ENCODE assay signal across 8 cellular contexts in genomic region chr10:5666324-5667220, GRCh38. TPM values are rescaled to one million over a fixed set of nuclear protein-coding genes. Genes with fewer than 3 reads are reported as not detected.
DNase-seq lines count a peak whose midpoint lies in the region; ATAC-seq and TF ChIP-seq lines count a peak whose summit lies in the region.

Gene ASB13 (minus strand): TSS chr10:5666595. CDS start chr10:5666551, 44 bp downstream.

- peaks cover 30% of the 10 kb centered on the region for H3K79me2 ChIP-seq in smooth muscle cell (ENCODE audit: low read depth)

- H3K27ac ChIP-seq in BLaER1 treated with 17β-estradiol and CSF1 and Interleukin-3, amounts not matched to agents 10 nM and 100 nM = peak within 1 kb of the TSS; percentile 50 to 80 (median 70); a peak in 21 of 22 replicates
- H3K27ac ChIP-seq in smooth muscle cell (ENCODE audit: low read depth) = no peak within 1 kb of the TSS

- peaks cover 2% of the 10 kb centered on the region for H3K36me3 Mint-ChIP-seq in T-helper 2 cell treated with Interferon-gamma antibody and Interleukin-4, amounts not matched to agents 5 μg/mL and 100 μg/mL, for 36 hours (ENCODE audit: low read depth)
- H3K36me3 Mint-ChIP-seq in chondrocyte (ENCODE audit: low read depth) = no peaks in the 10 kb centered on the region

- no peaks in the 10 kb centered on the region for H3K36me3 ChIP-seq in BLaER1 treated with 17β-estradiol and CSF1 and Interleukin-3, amounts not matched to agents 10 nM and 100 nM
- H3K36me3 ChIP-seq in kidney epithelial cell (ENCODE audit: control insufficient read depth, insufficient read depth, low read length) (no peaks in the 10 kb centered on the region), smooth muscle cell (ENCODE audit: low read depth) (no peaks in the 10 kb centered on the region)

- peaks cover 0 to 5% (median 0%) of the 10 kb centered on the region in 11 experiments; a peak in 4 of 22 replicates for H4K20me1 ChIP-seq in BLaER1 treated with 17β-estradiol and CSF1 and Interleukin-3, amounts not matched to agents 10 nM and 100 nM
- H4K20me1 ChIP-seq in smooth muscle cell (ENCODE audit: low read depth) = peaks cover 4% of the 10 kb centered on the region

- peak within 1 kb of the TSS; percentile 91 for H3K4me3 Mint-ChIP-seq in T-helper 2 cell treated with Interferon-gamma antibody and Interleukin-4, amounts not matched to agents 5 μg/mL and 100 μg/mL, for 36 hours
- peak within 1 kb of the TSS; percentile 85 for H3K4me3 Mint-ChIP-seq in chondrocyte (ENCODE audit: unreplicated experiment)

- TF ChIP-seq CTCF in chondrocyte (IDR thresholded peaks at IDR 0.05) (peak; percentile 33), kidney epithelial cell (IDR thresholded peaks at IDR 0.05; ENCODE audit: insufficient read depth, low read length, poor library complexity, severe bottlenecking) (no peak), smooth muscle cell (IDR thresholded peaks at IDR 0.05; ENCODE audit: borderline replicate concordance, insufficient read depth, poor library complexity, severe bottlenecking) (no peak)

- H3F3A ChIP-seq in smooth muscle cell (ENCODE audit: low read depth) = no peaks in the 10 kb centered on the region

- H2AFZ ChIP-seq in smooth muscle cell (ENCODE audit: low read depth) = peak within 1 kb of the TSS; percentile 61

- TF ChIP-seq EP300 in Ishikawa (IDR thresholded peaks at IDR 0.05; ENCODE audit: borderline replicate concordance) = no peak

- H3K27me3 Mint-ChIP-seq in T-helper 2 cell treated with Interferon-gamma antibody and Interleukin-4, amounts not matched to agents 5 μg/mL and 100 μg/mL, for 36 hours (ENCODE audit: low read depth) = peaks cover 11% of the 10 kb centered on the region
- no peaks in the 10 kb centered on the region for H3K27me3 Mint-ChIP-seq in chondrocyte (ENCODE audit: low read depth)

- H3K9me3 ChIP-seq in BLaER1 treated with 17β-estradiol and CSF1 and Interleukin-3, amounts not matched to agents 10 nM and 100 nM (replicated peaks in 1 of 11) = no peaks in the 10 kb centered on the region
- H3K9me3 ChIP-seq in smooth muscle cell (replicated peaks; ENCODE audit: low read depth) = no peaks in the 10 kb centered on the region

- H3K4me3 ChIP-seq in BLaER1 treated with 17β-estradiol and CSF1 and Interleukin-3, amounts not matched to agents 10 nM and 100 nM = peak within 1 kb of the TSS; percentile 68 to 95 (median 78)
- peak within 1 kb of the TSS; percentile 87 for H3K4me3 ChIP-seq in kidney epithelial cell (ENCODE audit: low read depth, low read length)
- H3K4me3 ChIP-seq in smooth muscle cell = peak within 1 kb of the TSS; percentile 78

- H3K4me1 Mint-ChIP-seq in T-helper 2 cell treated with Interferon-gamma antibody and Interleukin-4, amounts not matched to agents 5 μg/mL and 100 μg/mL, for 36 hours (ENCODE audit: low read depth) = peaks cover 10% of the 10 kb centered on the region
- peaks cover 10% of the 10 kb centered on the region for H3K4me1 Mint-ChIP-seq in chondrocyte (ENCODE audit: low read depth)

- peak; percentile 53 for DNase-seq in T-helper 2 cell treated with Interferon-gamma antibody and Interleukin-4, amounts not matched to agents 5 μg/mL and 100 μg/mL, for 36 hours (ENCODE audit: low spot score)
- no peak for DNase-seq in chondrocyte (ENCODE audit: low spot score)
- DNase-seq in kidney epithelial cell (ENCODE audit: low read depth) = no peak
- no peak for DNase-seq in smooth muscle cell (lab: John Stamatoyannopoulos, UW; ENCODE audit: unreplicated experiment)
- DNase-seq in cerebellar nuclear complex (lab: John Stamatoyannopoulos, UW) = no peak

- peaks cover 10 to 33% (median 25%) of the 10 kb centered on the region in 10 experiments; a peak in 19 of 20 replicates for H3K4me1 ChIP-seq in BLaER1 treated with 17β-estradiol and CSF1 and Interleukin-3, amounts not matched to agents 10 nM and 100 nM
- H3K4me1 ChIP-seq in smooth muscle cell (ENCODE audit: low read depth) = peaks cover 16% of the 10 kb centered on the region

- H3K9ac ChIP-seq in BLaER1 treated with 17β-estradiol and CSF1 and Interleukin-3, amounts not matched to agents 10 nM and 100 nM = peak within 1 kb of the TSS; percentile 65 to 86 (median 82)
- H3K9ac ChIP-seq in smooth muscle cell (ENCODE audit: low read depth) = peak within 1 kb of the TSS; percentile 22

- H3K27me3 ChIP-seq in BLaER1 treated with 17β-estradiol and CSF1 and Interleukin-3, amounts not matched to agents 10 nM and 100 nM = peaks cover 0 to 32% (median 28%) of the 10 kb centered on the region in 11 experiments; a peak in 19 of 22 replicates
- H3K27me3 ChIP-seq in kidney epithelial cell (ENCODE audit: control insufficient read depth, insufficient read depth, low read length) = no peaks in the 10 kb centered on the region
- no peaks in the 10 kb centered on the region for H3K27me3 ChIP-seq in smooth muscle cell (ENCODE audit: low read depth)

- WGBS in smooth muscle cell (ENCODE audit: low lambda C conversion rate) = 7% methylated on average over 81 of the region's 87 CpGs

- TF ChIP-seq RAD21 in Ishikawa (IDR thresholded peaks at IDR 0.05; ENCODE audit: low read depth) = no peak

- H3K4me2 ChIP-seq in BLaER1 treated with 17β-estradiol and CSF1 and Interleukin-3, amounts not matched to agents 10 nM and 100 nM = peak within 1 kb of the TSS; percentile 83 to 99 (median 98)
- H3K4me2 ChIP-seq in smooth muscle cell = peak within 1 kb of the TSS; percentile 94

- H3K27ac Mint-ChIP-seq in T-helper 2 cell treated with Interferon-gamma antibody and Interleukin-4, amounts not matched to agents 5 μg/mL and 100 μg/mL, for 36 hours = peak within 1 kb of the TSS; percentile 78
- H3K27ac Mint-ChIP-seq in chondrocyte (ENCODE audit: unreplicated experiment) = peak within 1 kb of the TSS; percentile 61

- peak; percentile 65 for ATAC-seq in GM19452 (IDR thresholded peaks at IDR 0.05; ENCODE audit: unreplicated experiment)

- H3K9me3 Mint-ChIP-seq in T-helper 2 cell treated with Interferon-gamma antibody and Interleukin-4, amounts not matched to agents 5 μg/mL and 100 μg/mL, for 36 hours = no peaks in the 10 kb centered on the region
- H3K9me3 Mint-ChIP-seq in chondrocyte (ENCODE audit: low read depth) = no peaks in the 10 kb centered on the region

TF ChIP-seq in Ishikawa, 13 proteins besides CTCF, POLR2A, EP300 and RAD21:
- TF ChIP-seq YY1 (IDR thresholded peaks at IDR 0.05; ENCODE audit: low read depth) (no peak), EGR1 (IDR thresholded peaks at IDR 0.05) (peak; percentile 34; the same call in 1 of the 2 replicates), TEAD4 (IDR thresholded peaks at IDR 0.05) (no peak), ZBTB7A (IDR thresholded peaks at IDR 0.05; ENCODE audit: low read depth) (0 out of 2 replicates have a peak, but pooled peaks have one; percentile 3), NFIC (IDR thresholded peaks at IDR 0.05) (peak; percentile 72), REST (IDR thresholded peaks at IDR 0.05; ENCODE audit: low read depth) (peak; percentile 56), CREB1 (IDR thresholded peaks at IDR 0.05; ENCODE audit: low read depth) (no peak)

RNA-seq across cellular contexts. Expression of gene ASB13, which starts in this region (rescaled TPM):
- total RNA-seq in chondrocyte = 13.8 to 14.9 TPM (median 14.0 TPM) in 3 replicates
- 17.3 and 22.4 TPM in 2 replicates for total RNA-seq in kidney epithelial cell
- total RNA-seq in smooth muscle cell = 12.6 and 22.6 TPM in 2 replicates
- 26.4 and 34.7 TPM in 2 replicates for polyA plus RNA-seq in smooth muscle cell
